ENCODE assay signal across 1 cellular context in the genomic region with DNA sequence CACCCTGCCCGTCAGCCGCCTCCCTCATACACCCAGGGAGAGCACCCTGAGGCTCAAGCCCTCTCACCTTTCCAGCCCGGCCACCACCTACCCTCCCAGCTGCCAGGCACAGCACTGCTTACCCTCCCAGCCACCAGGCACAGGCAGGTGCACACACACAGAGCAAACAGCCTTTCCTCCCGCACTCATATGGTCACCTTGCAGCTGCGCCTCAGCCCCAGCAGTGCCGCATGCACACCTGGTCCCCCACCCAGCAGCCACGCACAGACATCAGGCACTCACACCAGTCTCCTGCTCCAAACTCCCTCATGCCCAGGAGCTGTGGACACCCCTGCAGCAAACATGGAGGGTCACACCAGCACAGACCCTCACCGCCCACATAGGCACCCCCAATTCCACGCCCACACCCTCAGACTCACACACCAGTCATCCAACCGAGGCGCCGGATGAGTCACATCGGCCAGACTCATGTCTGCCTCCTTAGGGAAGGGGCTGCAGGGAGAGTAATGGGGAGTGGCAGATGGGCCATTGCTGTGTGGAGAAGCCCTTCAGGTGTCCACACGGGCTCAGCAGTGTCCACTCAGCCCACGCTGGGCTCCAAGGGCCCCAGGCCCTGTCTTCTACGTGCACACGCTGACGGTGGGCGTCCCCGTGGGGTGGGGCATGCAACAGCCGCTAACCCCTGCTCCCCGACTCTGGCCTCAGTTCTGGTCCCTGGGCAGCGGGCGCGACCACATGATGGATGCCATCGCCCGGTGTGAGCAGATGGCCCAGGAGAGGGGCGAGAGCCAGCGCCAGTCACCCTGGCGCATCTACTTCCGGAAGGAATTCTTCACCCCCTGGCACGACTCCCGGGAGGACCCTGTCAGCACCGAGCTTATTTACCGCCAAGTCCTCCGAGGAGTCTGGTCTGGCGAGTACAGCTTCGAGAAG.
TF ChIP-seq lines count a peak whose summit lies in the region.

No MANE protein-coding gene starts in this region.

TF ChIP-seq in HEK293, 187 proteins besides CTCF, POLR2A, EP300 and RAD21 (continued from another document):
- TF ChIP-seq, protein P1, sequence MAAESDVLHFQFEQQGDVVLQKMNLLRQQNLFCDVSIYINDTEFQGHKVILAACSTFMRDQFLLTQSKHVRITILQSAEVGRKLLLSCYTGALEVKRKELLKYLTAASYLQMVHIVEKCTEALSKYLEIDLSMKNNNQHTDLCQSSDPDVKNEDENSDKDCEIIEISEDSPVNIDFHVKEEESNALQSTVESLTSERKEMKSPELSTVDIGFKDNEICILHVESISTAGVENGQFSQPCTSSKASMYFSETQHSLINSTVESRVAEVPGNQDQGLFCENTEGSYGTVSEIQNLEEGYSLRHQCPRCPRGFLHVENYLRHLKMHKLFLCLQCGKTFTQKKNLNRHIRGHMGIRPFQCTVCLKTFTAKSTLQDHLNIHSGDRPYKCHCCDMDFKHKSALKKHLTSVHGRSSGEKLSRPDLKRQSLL (tag by site-specific recombination; IDR thresholded peaks at IDR 0.05), result no peak
- TF ChIP-seq YY1 (tag by site-specific recombination; IDR thresholded peaks at IDR 0.05), result no peak
- TF ChIP-seq ZNF23 (tag by site-specific recombination; IDR thresholded peaks at IDR 0.05; ENCODE audit: borderline replicate concordance), result no peak
- TF ChIP-seq, protein P2, sequence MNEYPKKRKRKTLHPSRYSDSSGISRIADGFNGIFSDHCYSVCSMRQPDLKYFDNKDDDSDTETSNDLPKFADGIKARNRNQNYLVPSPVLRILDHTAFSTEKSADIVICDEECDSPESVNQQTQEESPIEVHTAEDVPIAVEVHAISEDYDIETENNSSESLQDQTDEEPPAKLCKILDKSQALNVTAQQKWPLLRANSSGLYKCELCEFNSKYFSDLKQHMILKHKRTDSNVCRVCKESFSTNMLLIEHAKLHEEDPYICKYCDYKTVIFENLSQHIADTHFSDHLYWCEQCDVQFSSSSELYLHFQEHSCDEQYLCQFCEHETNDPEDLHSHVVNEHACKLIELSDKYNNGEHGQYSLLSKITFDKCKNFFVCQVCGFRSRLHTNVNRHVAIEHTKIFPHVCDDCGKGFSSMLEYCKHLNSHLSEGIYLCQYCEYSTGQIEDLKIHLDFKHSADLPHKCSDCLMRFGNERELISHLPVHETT (tag by site-specific recombination; IDR thresholded peaks at IDR 0.05), result no peak
- TF ChIP-seq, protein P3, sequence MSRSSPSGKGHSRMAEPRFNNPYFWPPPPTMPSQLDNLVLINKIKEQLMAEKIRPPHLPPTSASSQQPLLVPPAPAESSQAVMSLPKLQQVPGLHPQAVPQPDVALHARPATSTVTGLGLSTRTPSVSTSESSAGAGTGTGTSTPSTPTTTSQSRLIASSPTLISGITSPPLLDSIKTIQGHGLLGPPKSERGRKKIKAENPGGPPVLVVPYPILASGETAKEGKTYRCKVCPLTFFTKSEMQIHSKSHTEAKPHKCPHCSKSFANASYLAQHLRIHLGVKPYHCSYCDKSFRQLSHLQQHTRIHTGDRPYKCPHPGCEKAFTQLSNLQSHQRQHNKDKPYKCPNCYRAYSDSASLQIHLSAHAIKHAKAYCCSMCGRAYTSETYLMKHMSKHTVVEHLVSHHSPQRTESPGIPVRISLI (tag by site-specific recombination; IDR thresholded peaks at IDR 0.05), result no peak
- 0 out of 2 replicates have a peak, but pooled peaks have one; percentile 19 for TF ChIP-seq ZFHX2 (tag by site-specific recombination; conservative IDR thresholded peaks at IDR 0.05)
- no peak for TF ChIP-seq OVOL3 (tag by site-specific recombination; IDR thresholded peaks at IDR 0.05)
- TF ChIP-seq, protein P4, sequence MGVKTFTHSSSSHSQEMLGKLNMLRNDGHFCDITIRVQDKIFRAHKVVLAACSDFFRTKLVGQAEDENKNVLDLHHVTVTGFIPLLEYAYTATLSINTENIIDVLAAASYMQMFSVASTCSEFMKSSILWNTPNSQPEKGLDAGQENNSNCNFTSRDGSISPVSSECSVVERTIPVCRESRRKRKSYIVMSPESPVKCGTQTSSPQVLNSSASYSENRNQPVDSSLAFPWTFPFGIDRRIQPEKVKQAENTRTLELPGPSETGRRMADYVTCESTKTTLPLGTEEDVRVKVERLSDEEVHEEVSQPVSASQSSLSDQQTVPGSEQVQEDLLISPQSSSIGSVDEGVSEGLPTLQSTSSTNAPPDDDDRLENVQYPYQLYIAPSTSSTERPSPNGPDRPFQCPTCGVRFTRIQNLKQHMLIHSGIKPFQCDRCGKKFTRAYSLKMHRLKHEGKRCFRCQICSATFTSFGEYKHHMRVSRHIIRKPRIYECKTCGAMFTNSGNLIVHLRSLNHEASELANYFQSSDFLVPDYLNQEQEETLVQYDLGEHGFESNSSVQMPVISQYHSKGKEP (tag by site-specific recombination; IDR thresholded peaks at IDR 0.05), result no peak
- no peak for TF ChIP-seq KLF7 (tag by site-specific recombination; IDR thresholded peaks at IDR 0.05; ENCODE audit: borderline replicate concordance)
- peak; percentile 24; the same call in 1 of the 2 replicates for TF ChIP-seq EGR2 (tag by site-specific recombination; IDR thresholded peaks at IDR 0.05; ENCODE audit: low read depth)
- TF ChIP-seq, protein P5, sequence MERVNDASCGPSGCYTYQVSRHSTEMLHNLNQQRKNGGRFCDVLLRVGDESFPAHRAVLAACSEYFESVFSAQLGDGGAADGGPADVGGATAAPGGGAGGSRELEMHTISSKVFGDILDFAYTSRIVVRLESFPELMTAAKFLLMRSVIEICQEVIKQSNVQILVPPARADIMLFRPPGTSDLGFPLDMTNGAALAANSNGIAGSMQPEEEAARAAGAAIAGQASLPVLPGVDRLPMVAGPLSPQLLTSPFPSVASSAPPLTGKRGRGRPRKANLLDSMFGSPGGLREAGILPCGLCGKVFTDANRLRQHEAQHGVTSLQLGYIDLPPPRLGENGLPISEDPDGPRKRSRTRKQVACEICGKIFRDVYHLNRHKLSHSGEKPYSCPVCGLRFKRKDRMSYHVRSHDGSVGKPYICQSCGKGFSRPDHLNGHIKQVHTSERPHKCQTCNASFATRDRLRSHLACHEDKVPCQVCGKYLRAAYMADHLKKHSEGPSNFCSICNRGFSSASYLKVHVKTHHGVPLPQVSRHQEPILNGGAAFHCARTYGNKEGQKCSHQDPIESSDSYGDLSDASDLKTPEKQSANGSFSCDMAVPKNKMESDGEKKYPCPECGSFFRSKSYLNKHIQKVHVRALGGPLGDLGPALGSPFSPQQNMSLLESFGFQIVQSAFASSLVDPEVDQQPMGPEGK (tag by site-specific recombination; IDR thresholded peaks at IDR 0.05), result no peak
- no peak for TF ChIP-seq FEZF1 (tag by site-specific recombination; IDR thresholded peaks at IDR 0.05)
